Comparison of ENCODE assay signal across 1 cellular context in genomic region chr6:161486326-161486725, GRCh38.
TF ChIP-seq lines count a peak whose summit lies in the region.

No MANE protein-coding gene starts in this region.

TF ChIP-seq in K562, 482 proteins besides CTCF, POLR2A, EP300 and RAD21 (continued from another document):
- no peak for TF ChIP-seq ZNF280B (CRISPR knock-in tag; IDR thresholded peaks at IDR 0.05)
